ENCODE assay signal across 16 cellular contexts in the genomic region with DNA sequence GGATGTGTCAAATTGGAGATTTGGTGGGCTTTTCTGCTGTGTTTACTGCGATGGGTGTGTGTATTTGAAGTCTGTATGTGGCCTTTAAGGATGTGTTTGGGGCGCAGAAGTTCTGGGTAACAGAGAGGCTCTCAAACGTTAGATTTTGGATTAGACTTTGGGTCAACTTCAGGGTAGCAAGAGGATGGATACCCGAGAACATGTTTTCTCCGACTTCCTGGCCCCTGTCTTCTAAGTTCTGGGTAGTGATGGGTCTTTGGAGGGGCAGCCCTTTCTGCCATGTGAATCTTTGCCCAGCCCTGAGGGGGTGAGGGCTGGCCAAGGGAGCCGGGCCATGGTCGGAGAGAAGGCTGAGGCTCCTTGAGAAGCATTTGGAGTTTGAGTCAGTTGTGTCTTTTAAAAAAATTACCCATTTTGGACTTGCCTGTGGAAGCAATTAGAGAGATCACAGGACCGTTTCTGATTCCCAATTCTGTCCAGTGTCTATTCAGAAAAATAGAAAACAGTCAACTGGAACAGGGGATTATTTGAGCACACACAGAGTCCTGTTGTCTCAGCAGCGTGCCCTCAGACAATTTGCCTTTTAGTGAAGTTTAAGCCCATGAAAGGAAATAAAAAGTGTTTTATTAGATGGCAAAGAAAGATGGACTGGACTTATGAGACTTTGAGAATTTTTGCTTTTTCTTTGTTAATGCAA.
DNase-seq lines count a peak whose midpoint lies in the region; ATAC-seq and TF ChIP-seq lines count a peak whose summit lies in the region.
"Had no signal": no experiment of that assay in that cellular context is flagged by ENCODE, and none has a peak within 500 bp of the region (broad histone marks: within the 10 kb centered on the region; RNA-seq: fewer than 3 reads in every experiment).

No MANE protein-coding gene starts in this region.

- no peak for TF ChIP-seq CTCF in OCI-LY7 (conservative IDR thresholded peaks at IDR 0.05; ENCODE audit: low read length)
- no peak for TF ChIP-seq CTCF in neutrophil (IDR thresholded peaks at IDR 0.05)

- no peak overlapping the region for H3K4me3 ChIP-seq in CD4-positive, CD25-positive, alpha-beta regulatory T cell (ENCODE audit: low read depth, low read length)
- no peak overlapping the region for H3K4me3 ChIP-seq in OCI-LY7 (ENCODE audit: low read depth, low read length, poor library complexity, severe bottlenecking)
- H3K4me3 ChIP-seq in neutrophil (ENCODE audit: low read depth in 1 of 2, low read length in 1 of 2), result no peak overlapping the region
- H3K4me3 ChIP-seq: left lung, smooth muscle cell, testis had no signal

- H4K20me1 ChIP-seq in OCI-LY7 (ENCODE audit: insufficient read depth, low read length), result peaks cover 13% of the 10 kb centered on the region

- peaks cover 40 to 85% (median 65%) of the 10 kb centered on the region in 4 donors for H3K4me1 Mint-ChIP-seq in CD4-positive, CD25-positive, alpha-beta regulatory T cell

- BruUV-seq in OCI-LY7 (replicated peaks; lab: Mats Ljungman, UMichigan), result no TSS peak

- peak overlapping the region in 2 of 4 donors; percentile 40 to 47 for H3K4me3 Mint-ChIP-seq in CD4-positive, CD25-positive, alpha-beta regulatory T cell

- no peaks in the 10 kb centered on the region for H3K9me2 ChIP-seq in OCI-LY7 (ENCODE audit: insufficient read depth, low read length)

- H3K27ac Mint-ChIP-seq in CD4-positive, CD25-positive, alpha-beta regulatory T cell, result peak overlapping the region; percentile 38 to 91 (median 71)

- H3K27ac ChIP-seq in CD4-positive, CD25-positive, alpha-beta regulatory T cell (ENCODE audit: insufficient read depth, low read length, poor library complexity, severe bottlenecking), result no peak overlapping the region
- H3K27ac ChIP-seq in OCI-LY7 (ENCODE audit: low read depth, low read length, poor library complexity, severe bottlenecking) (no peak overlapping the region), neutrophil (peak overlapping the region; percentile 21)
- H3K27ac ChIP-seq: left lung, testis had no signal

- 0 out of 2 replicates have a peak overlapping the region, but pooled peaks have one; percentile 37 for H3K4me2 ChIP-seq in OCI-LY7 (ENCODE audit: low read length)
- H3K4me2 ChIP-seq: smooth muscle cell had no signal

- ATAC-seq in CD4-positive, CD25-positive, alpha-beta regulatory T cell (ENCODE audit: low read depth in 2 of 2), result no peak
- ATAC-seq: left lung had no signal

- CTCF ChIA-PET in OCI-LY7 (lab: Charles Lee; ENCODE audit: unreplicated experiment), result no interaction called here

- H3K36me3 ChIP-seq in CD4-positive, CD25-positive, alpha-beta regulatory T cell (ENCODE audit: control insufficient read depth, insufficient read depth, low read length), result no peaks in the 10 kb centered on the region
- H3K36me3 ChIP-seq in OCI-LY7 (ENCODE audit: insufficient read depth, low read length), result no peaks in the 10 kb centered on the region
- H3K36me3 ChIP-seq in neutrophil, result peaks cover 7% of the 10 kb centered on the region
- H3K36me3 ChIP-seq: left lung had no signal

- H3K79me2 ChIP-seq in OCI-LY7 (ENCODE audit: insufficient read depth, low read depth, low read length), result no peaks in the 10 kb centered on the region; the same call in 1 of the 2 replicates

- peaks cover 4% of the 10 kb centered on the region for H3K27me3 Mint-ChIP-seq in CD4-positive, CD25-positive, alpha-beta regulatory T cell

- POLR2A ChIA-PET in OCI-LY7 (lab: Charles Lee), result interaction anchor here (0.6 to 1.7 kb wide), 5 partner anchors 10 to 159 kb away, joined by 3 to 4 read pairs (median 3); no protein-coding TSS in a partner anchor

- H3K4me1 ChIP-seq in CD4-positive, CD25-positive, alpha-beta regulatory T cell (ENCODE audit: control insufficient read depth, insufficient read depth, low read length, poor library complexity, severe bottlenecking), result peaks cover 63% of the 10 kb centered on the region
- peaks cover 35% of the 10 kb centered on the region for H3K4me1 ChIP-seq in OCI-LY7 (ENCODE audit: insufficient read depth, low read length, poor library complexity, severe bottlenecking)
- H3K4me1 ChIP-seq in neutrophil (ENCODE audit: control insufficient read depth in 1 of 2, insufficient read depth in 1 of 2, low read depth in 1 of 2, low read length in 1 of 2), result peaks cover 36 to 53% of the 10 kb centered on the region in 2 experiments
- H3K4me1 ChIP-seq: testis had no signal

- no peaks in the 10 kb centered on the region for H3K27me3 ChIP-seq in CD4-positive, CD25-positive, alpha-beta regulatory T cell (ENCODE audit: control insufficient read depth, insufficient read depth, low read length)
- H3K27me3 ChIP-seq in neutrophil, result no peaks in the 10 kb centered on the region
- H3K27me3 ChIP-seq: left lung, testis had no signal

- intact Hi-C loops in OCI-LY7 (cut with micrococcal nuclease; ENCODE audit: unreplicated experiment), result no loop called here

- H3K9me3 ChIP-seq in CD4-positive, CD25-positive, alpha-beta regulatory T cell (ENCODE audit: control insufficient read depth in 2 of 2, low read length in 2 of 2), result no peaks in the 10 kb centered on the region
- no peaks in the 10 kb centered on the region for H3K9me3 ChIP-seq in OCI-LY7 (ENCODE audit: low read length)
- H3K9me3 ChIP-seq in neutrophil, result no peaks in the 10 kb centered on the region
- H3K9me3 ChIP-seq: left lung, testis had no signal

- H2AFZ ChIP-seq in OCI-LY7 (ENCODE audit: low read length), result no peak overlapping the region

- H3K36me3 Mint-ChIP-seq in CD4-positive, CD25-positive, alpha-beta regulatory T cell, result peaks cover 3% of the 10 kb centered on the region

- DNase-seq in CD4-positive, CD25-positive, alpha-beta regulatory T cell, result no peak
- DNase-seq in OCI-LY7 (ENCODE audit: low spot score), result no peak
- peak; percentile 92 for DNase-seq in globus pallidus (ENCODE audit: low spot score)
- no peak for DNase-seq in RKO (ENCODE audit: low spot score)
- DNase-seq in NCI-H2196 (lab: John Stamatoyannopoulos, UW; ENCODE audit: unreplicated experiment), result no peak
- DNase-seq in NCI-H1105 (lab: John Stamatoyannopoulos, UW), result no peak
- DNase-seq in A172 (ENCODE audit: low spot score), result no peak
- DNase-seq: activated CD8-positive, alpha-beta memory T cell treated with anti-CD3 and anti-CD28 coated beads for 24 hours; central memory CD4-positive, alpha-beta T cell; left lung; NCI-H1930; NCI-H748 treated with DMSO at 0.1 percent for 48 hours; testis had no signal

- no peaks in the 10 kb centered on the region for H3K9me3 Mint-ChIP-seq in CD4-positive, CD25-positive, alpha-beta regulatory T cell
- H3K9me3 Mint-ChIP-seq: activated naive CD4-positive, alpha-beta T cell treated with anti-CD3 and anti-CD28 coated beads, Interleukin-2, amount 50 U/mL, for 72 hours had no signal
